In the genomic region with DNA sequence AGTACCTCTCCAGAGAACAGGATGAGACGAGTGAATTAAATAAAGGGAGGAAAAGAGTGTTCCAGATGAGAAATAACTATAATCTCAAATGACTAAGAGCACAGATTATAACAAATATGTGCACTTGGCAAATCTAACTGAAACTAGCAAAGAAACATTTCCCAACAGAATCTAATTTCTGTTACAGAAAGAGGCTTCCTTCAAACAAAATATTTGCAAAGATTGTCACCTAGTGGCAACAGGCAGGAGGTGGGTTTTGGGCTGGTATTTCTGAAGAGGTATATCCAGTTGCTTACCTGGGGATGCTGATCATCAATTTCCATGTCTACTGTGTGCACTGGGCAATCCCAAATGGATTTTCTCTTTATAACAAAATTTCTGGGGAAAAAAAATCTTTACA, we compare ENCODE assay signal across 10 cellular contexts. TPM values are rescaled to one million over a fixed set of nuclear protein-coding genes. Genes with fewer than 3 reads are reported as not detected.
DNase-seq lines count a peak whose midpoint lies in the region; ATAC-seq and TF ChIP-seq lines count a peak whose summit lies in the region.
"Had no signal": no experiment of that assay in that cellular context is flagged by ENCODE, and none has a peak within 500 bp of the region (broad histone marks: within the 10 kb centered on the region; RNA-seq: fewer than 3 reads in every experiment).

No MANE protein-coding gene starts in this region.

- H3K27me3 ChIP-seq in mammary epithelial cell (ENCODE audit: insufficient read depth, low read length) = no peaks in the 10 kb centered on the region

- no peaks in the 10 kb centered on the region for H3K36me3 ChIP-seq in mammary epithelial cell (ENCODE audit: insufficient read depth, low read length)

- no peak overlapping the region for H3K27ac ChIP-seq in mammary epithelial cell (ENCODE audit: insufficient read depth, low read depth, low read length)

- intact Hi-C loops in mammary epithelial cell (cut with micrococcal nuclease) = loop anchor here (1.0 to 2.0 kb wide), 2 partner anchors 30 to 871 kb away; no protein-coding TSS in a partner anchor

- dilution Hi-C loops in mammary epithelial cell (cut with HindIII; ENCODE audit: low sequenced_read_pairs) = no loop called here

- peak; percentile 37 for ATAC-seq in omental fat pad (ENCODE audit: low FRiP score)
- ATAC-seq in activated CD4-positive, CD25-positive, alpha-beta regulatory T cell treated with anti-CD3 and anti-CD28 coated beads, Interleukin-2, amount 50 U/mL, for 24 hours = no peak
- ATAC-seq in GM21381 (IDR thresholded peaks at IDR 0.05; ENCODE audit: unreplicated experiment) = no peak
- ATAC-seq in GM19455 (IDR thresholded peaks at IDR 0.05; ENCODE audit: unreplicated experiment) = no peak

- no peak overlapping the region for H3K9ac ChIP-seq in mammary epithelial cell (ENCODE audit: insufficient read depth, low read length)

- DNase-seq in DMS53 (lab: John Stamatoyannopoulos, UW) (peak; percentile 12), DMS53 treated with DMSO at 0.1 percent for 48 hours (lab: John Stamatoyannopoulos, UW; ENCODE audit: unreplicated experiment) (no peak), mammary epithelial cell (peak; percentile 32), omental fat pad (ENCODE audit: low spot score) (no peak)
- DNase-seq: activated CD8-positive, alpha-beta memory T cell treated with anti-CD3 and anti-CD28 coated beads, Interleukin-2, amount 50 U/mL, for 48 hours; SHP77 had no signal

- no peak overlapping the region for H3K4me3 ChIP-seq in mammary epithelial cell (replicated peaks in 1 of 3; ENCODE audit: insufficient read depth in 1 of 3, low read depth in 2 of 3, low read length in 3 of 3)

- TF ChIP-seq CTCF in LNCAP (IDR thresholded peaks at IDR 0.05) (peak; percentile 43), mammary epithelial cell (conservative IDR thresholded peaks at IDR 0.05 in 1 of 2, IDR thresholded peaks at IDR 0.05 in 1 of 2; ENCODE audit: extremely low read depth in 1 of 2, insufficient read depth in 1 of 2, low read depth in 1 of 2, low read length in 2 of 2) (peak; percentile 52 to 64), omental fat pad (IDR thresholded peaks at IDR 0.05) (no peak)

- H3K4me2 ChIP-seq in mammary epithelial cell (ENCODE audit: insufficient read depth, low read depth, low read length) = no peak overlapping the region

- no TSS peak for BruUV-seq in mammary epithelial cell (replicated peaks; lab: Mats Ljungman, UMichigan)

- H2AFZ ChIP-seq in mammary epithelial cell (ENCODE audit: low read depth, low read length) = no peak overlapping the region

- in situ Hi-C loops in mammary epithelial cell (cut with MboI; ENCODE audit: low sequenced_read_pairs in 2 of 2) = no loop called here

- peaks cover 17% of the 10 kb centered on the region for H3K4me1 ChIP-seq in mammary epithelial cell (ENCODE audit: insufficient read depth, low read length)

- CTCF ChIA-PET in mammary epithelial cell (lab: Charles Lee; ENCODE audit: low non-redundant PET) = no interaction called here

- H3K79me2 ChIP-seq in mammary epithelial cell (ENCODE audit: insufficient read depth, low read length) = no peaks in the 10 kb centered on the region

- WGBS in mammary epithelial cell (ENCODE audit: low coverage, missing lambda C conversion rate) = 73% methylated on average over 1 of the region's 1 CpG

- no peaks in the 10 kb centered on the region for H3K9me3 ChIP-seq in mammary epithelial cell (replicated peaks; ENCODE audit: insufficient read depth, low read length)

- H4K20me1 ChIP-seq in mammary epithelial cell (ENCODE audit: insufficient read depth, low read length) = no peaks in the 10 kb centered on the region

RNA-seq across cellular contexts. Expression of a gene that starts 5.6 kb away (rescaled TPM):
- 10 to 100 TPM in 1 of 2 donors, 1 to 10 TPM in 1; 7.7 to 31.1 TPM for total RNA-seq in mammary epithelial cell
- polyA plus RNA-seq in mammary epithelial cell = 20.4 TPM
- polyA minus RNA-seq in mammary epithelial cell = 22.0 TPM
- 10 to 100 TPM in 1 of 4 donors, 1 to 10 TPM in 3; 5.8 to 16.1 (median 6.3) TPM for total RNA-seq in omental fat pad

RNA-seq across cellular contexts. Expression of a gene that starts 59.1 kb away (rescaled TPM):
- total RNA-seq in mammary epithelial cell = under 1 TPM; 0.17 to 0.78 TPM
- 0.29 TPM for polyA plus RNA-seq in mammary epithelial cell
- not detected for polyA minus RNA-seq in mammary epithelial cell
- total RNA-seq in omental fat pad = 10 to 100 TPM; 28.4 to 55.6 (median 41.3) TPM

Comparison
In these comparisons a context has a peak if more than half of its experiments do, and no peak if none do; other contexts are left out.
1. DNase-seq: peak in DMS53 (single experiment) and mammary epithelial cell (single experiment); none in DMS53 treated with DMSO at 0.1 percent for 48 hours (single experiment) and omental fat pad (single experiment).
2. CTCF ChIP-seq: peak in LNCAP (single experiment) and mammary epithelial cell (2 of 2); none in omental fat pad (0 of 3).
3. RNA of a gene that starts 59.1 kb away (total RNA-seq): 28.4 to 55.6 TPM in omental fat pad; 0.17 to 0.78 TPM in mammary epithelial cell; every median in the first group is over 10 times any median in the second.